ENCODE assay signal across 8 cellular contexts in the genomic region with DNA sequence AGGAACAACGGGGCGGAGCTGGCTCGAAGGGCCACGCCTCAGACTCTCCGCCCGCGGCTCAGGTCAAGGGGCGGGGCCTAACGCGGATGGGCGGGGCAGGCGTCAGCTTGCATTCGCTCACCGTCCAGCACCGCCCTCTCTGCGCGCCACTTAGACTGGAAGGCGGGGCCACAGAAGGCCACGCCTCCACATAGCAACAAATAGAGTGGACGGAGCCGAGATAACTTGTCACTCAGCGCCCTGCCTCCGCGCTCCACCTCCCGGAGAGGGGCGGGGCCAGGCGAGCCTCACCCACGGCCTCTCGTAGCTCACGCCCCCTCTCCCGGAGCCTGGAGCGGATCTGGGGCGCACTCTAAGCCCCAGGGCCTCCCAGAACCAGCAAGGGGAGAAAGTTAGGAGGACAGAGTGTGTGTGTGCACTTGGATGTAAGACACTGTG. TPM values are rescaled to one million over a fixed set of nuclear protein-coding genes. Genes with fewer than 3 reads are reported as not detected.
A peak's percentile ranks its signal among the peaks of the same experiment; 100 is the strongest.
DNase-seq lines count a peak whose midpoint lies in the region; ATAC-seq, FAIRE-seq and TF ChIP-seq lines count a peak whose summit lies in the region.

No MANE protein-coding gene starts in this region.

- H3K27ac ChIP-seq in kidney (ENCODE audit: low read depth in 2 of 2, low read length in 2 of 2), result peak overlapping the region; percentile 91 to 97

- H3K36me3 ChIP-seq in kidney (ENCODE audit: control insufficient read depth in 1 of 2, insufficient read depth in 2 of 2, low read length in 2 of 2), result no peaks in the 10 kb centered on the region

- H3K4me1 ChIP-seq in kidney (ENCODE audit: control insufficient read depth in 1 of 2, insufficient read depth in 1 of 2, low read depth in 1 of 2, low read length in 2 of 2), result peaks cover 20 to 22% of the 10 kb centered on the region in 2 donors

- DNase-seq in AG10803 (ENCODE audit: low read depth) (peak; percentile 99), GM19239 (ENCODE audit: insufficient read length, low spot score) (peak; percentile 98), NCI-H460 (ENCODE audit: extremely low read depth, low read depth) (peak; percentile 98), cerebellum (ENCODE audit: low spot score) (peak; percentile 100), kidney (peak; percentile 100)
- DNase-seq in activated CD4-positive, alpha-beta T cell treated with anti-CD3 and anti-CD28 coated beads for 1 hour, result peak; percentile 99
- DNase-seq in stimulated activated CD4-positive, alpha-beta T cell treated with anti-CD3 and anti-CD28 coated beads, Interleukin-12 subunit alpha, Interleukin-12 subunit beta, amount 100 ng/mL, for 48 hours (ENCODE audit: low read depth in 2 of 3, low spot score in 1 of 3), result peak; percentile 99 to 100 (median 100)

- H3K4me3 ChIP-seq in AG10803 (ENCODE audit: low read length) (peak overlapping the region; percentile 80), kidney (ENCODE audit: low read length in 2 of 2) (peak overlapping the region; percentile 83 to 98)

- peak; percentile 82 for ATAC-seq in HG03439 (IDR thresholded peaks at IDR 0.05; ENCODE audit: unreplicated experiment)

- intact Hi-C loops in kidney (cut with DNase I), result no loop called here

- TF ChIP-seq CTCF in AG10803 (conservative IDR thresholded peaks at IDR 0.05; ENCODE audit: low read length) (no peak), kidney (IDR thresholded peaks at IDR 0.05; ENCODE audit: borderline replicate concordance, extremely low read depth, insufficient read depth) (no peak)

- peak; percentile 95 for FAIRE-seq in GM19239 (lab: Jason Lieb, UNC)
- FAIRE-seq in kidney (lab: Jason Lieb, UNC), result peak; percentile 95

- H3K9ac ChIP-seq in kidney (ENCODE audit: low read length in 2 of 2), result peak overlapping the region in 1 of 2 donors; percentile 85

- no peaks in the 10 kb centered on the region for H3K9me3 ChIP-seq in kidney (ENCODE audit: control insufficient read depth in 1 of 2, low read length in 2 of 2)

RNA-seq across cellular contexts. Expression of a gene that starts 0.3 kb away (rescaled TPM):
- total RNA-seq in NCI-H460 (2014; rRNA removed; shearing (Covaris generic)), result 181 and 210 TPM in 2 replicates
- polyA plus RNA-seq in NCI-H460 (2014; cell fraction: nucleus; rRNA removed), result 278 and 371 TPM in 2 replicates
- total RNA-seq in cerebellum, result 12.0 TPM
- total RNA-seq in kidney, result 89.9 TPM
- polyA plus RNA-seq in kidney (ENCODE audit: insufficient read depth, low read depth, low replicate concordance), result 248 TPM

RNA-seq across cellular contexts. Expression of a gene that starts 1.0 kb away (rescaled TPM):
- 0.82 and 2.8 TPM in 2 replicates for total RNA-seq in NCI-H460 (2014; rRNA removed; shearing (Covaris generic))
- polyA plus RNA-seq in NCI-H460 (2014; cell fraction: nucleus; rRNA removed), result 0.88 and 2.5 TPM in 2 replicates
- total RNA-seq in cerebellum, result 22.5 TPM
- 0.82 TPM for total RNA-seq in kidney
- 4.6 TPM for polyA plus RNA-seq in kidney (ENCODE audit: insufficient read depth, low read depth, low replicate concordance)

RNA-seq across cellular contexts. Expression of a gene that starts 21.7 kb away (rescaled TPM):
- total RNA-seq in NCI-H460 (2014; rRNA removed; shearing (Covaris generic)), result 12.3 and 17.3 TPM in 2 replicates
- 9.6 and 9.7 TPM in 2 replicates for polyA plus RNA-seq in NCI-H460 (2014; cell fraction: nucleus; rRNA removed)
- total RNA-seq in cerebellum, result 6.5 TPM
- total RNA-seq in kidney, result 38.4 TPM
- 29.9 TPM for polyA plus RNA-seq in kidney (ENCODE audit: insufficient read depth, low read depth, low replicate concordance)

RNA-seq across cellular contexts. Expression of a gene that starts 40.0 kb away (rescaled TPM):
- total RNA-seq in NCI-H460 (2014; rRNA removed; shearing (Covaris generic)), result 6.3 TPM in 2 replicates
- 6.5 and 6.6 TPM in 2 replicates for polyA plus RNA-seq in NCI-H460 (2014; cell fraction: nucleus; rRNA removed)
- 2.1 TPM for total RNA-seq in cerebellum
- total RNA-seq in kidney, result 14.8 TPM
- 18.2 TPM for polyA plus RNA-seq in kidney (ENCODE audit: insufficient read depth, low read depth, low replicate concordance)

RNA-seq across cellular contexts. Expression of a gene that starts 52.6 kb away (rescaled TPM):
- total RNA-seq in NCI-H460 (2014; rRNA removed; shearing (Covaris generic)), result 2.3 and 2.6 TPM in 2 replicates
- polyA plus RNA-seq in NCI-H460 (2014; cell fraction: nucleus; rRNA removed), result 1.2 and 1.9 TPM in 2 replicates
- 1.8 TPM for total RNA-seq in cerebellum
- 4.5 TPM for total RNA-seq in kidney
- polyA plus RNA-seq in kidney (ENCODE audit: insufficient read depth, low read depth, low replicate concordance), result 12.6 TPM

Comparison
In these comparisons a context has a peak if more than half of its experiments do, and no peak if none do; other contexts are left out.
1. Peak in every context shown above with its lines: DNase-seq, ATAC-seq, H3K4me3 ChIP-seq and H3K27ac ChIP-seq.